1 cellular context compared by ENCODE assay signal in the genomic region with DNA sequence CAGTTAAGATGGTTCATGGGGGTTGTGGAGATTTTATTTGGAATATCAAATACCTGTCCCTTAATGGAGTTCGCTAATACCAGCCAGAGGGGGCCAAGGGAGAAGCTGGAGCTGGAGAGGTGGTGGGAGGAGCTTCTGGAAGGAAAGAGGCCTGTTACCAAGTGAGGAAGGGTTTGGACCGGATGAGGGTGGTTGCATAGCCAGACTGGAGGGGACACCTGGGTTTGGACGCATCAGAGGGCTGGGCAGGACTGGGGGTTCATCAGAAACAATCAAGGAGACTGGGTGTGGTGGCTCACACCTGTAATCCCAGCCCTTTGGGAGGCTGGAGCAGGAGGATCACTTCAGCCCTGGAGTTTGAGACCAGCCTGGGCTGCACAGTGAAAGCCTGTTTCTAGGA.
TF ChIP-seq lines count a peak whose summit lies in the region.

No MANE protein-coding gene starts in this region.

TF ChIP-seq in SK-N-SH, 30 proteins besides CTCF, POLR2A, EP300 and RAD21 (continued from another document):
- no peak for TF ChIP-seq IRF3 (IDR thresholded peaks at IDR 0.05; ENCODE audit: low read depth, low read length)
- no peak for TF ChIP-seq POLR2AphosphoS5 (IDR thresholded peaks at IDR 0.05; ENCODE audit: low read depth, low read length)
- TF ChIP-seq TEAD4 (IDR thresholded peaks at IDR 0.05; ENCODE audit: borderline replicate concordance, insufficient read depth), result no peak
- no peak for TF ChIP-seq MEF2A (IDR thresholded peaks at IDR 0.05; ENCODE audit: borderline replicate concordance, low read depth)
- TF ChIP-seq GATA2 (CRISPR knock-in tag; IDR thresholded peaks at IDR 0.05), result no peak
- TF ChIP-seq, protein P1, sequence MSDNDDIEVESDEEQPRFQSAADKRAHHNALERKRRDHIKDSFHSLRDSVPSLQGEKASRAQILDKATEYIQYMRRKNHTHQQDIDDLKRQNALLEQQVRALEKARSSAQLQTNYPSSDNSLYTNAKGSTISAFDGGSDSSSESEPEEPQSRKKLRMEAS (IDR thresholded peaks at IDR 0.05; ENCODE audit: low read depth), result no peak
- no peak for TF ChIP-seq NRF1 (IDR thresholded peaks at IDR 0.05; ENCODE audit: low read depth, low read length)
- no peak for TF ChIP-seq TCF12 (IDR thresholded peaks at IDR 0.05)
- TF ChIP-seq ZBTB33 (IDR thresholded peaks at IDR 0.05; ENCODE audit: borderline replicate concordance, low read depth), result no peak
- TF ChIP-seq, protein P2, sequence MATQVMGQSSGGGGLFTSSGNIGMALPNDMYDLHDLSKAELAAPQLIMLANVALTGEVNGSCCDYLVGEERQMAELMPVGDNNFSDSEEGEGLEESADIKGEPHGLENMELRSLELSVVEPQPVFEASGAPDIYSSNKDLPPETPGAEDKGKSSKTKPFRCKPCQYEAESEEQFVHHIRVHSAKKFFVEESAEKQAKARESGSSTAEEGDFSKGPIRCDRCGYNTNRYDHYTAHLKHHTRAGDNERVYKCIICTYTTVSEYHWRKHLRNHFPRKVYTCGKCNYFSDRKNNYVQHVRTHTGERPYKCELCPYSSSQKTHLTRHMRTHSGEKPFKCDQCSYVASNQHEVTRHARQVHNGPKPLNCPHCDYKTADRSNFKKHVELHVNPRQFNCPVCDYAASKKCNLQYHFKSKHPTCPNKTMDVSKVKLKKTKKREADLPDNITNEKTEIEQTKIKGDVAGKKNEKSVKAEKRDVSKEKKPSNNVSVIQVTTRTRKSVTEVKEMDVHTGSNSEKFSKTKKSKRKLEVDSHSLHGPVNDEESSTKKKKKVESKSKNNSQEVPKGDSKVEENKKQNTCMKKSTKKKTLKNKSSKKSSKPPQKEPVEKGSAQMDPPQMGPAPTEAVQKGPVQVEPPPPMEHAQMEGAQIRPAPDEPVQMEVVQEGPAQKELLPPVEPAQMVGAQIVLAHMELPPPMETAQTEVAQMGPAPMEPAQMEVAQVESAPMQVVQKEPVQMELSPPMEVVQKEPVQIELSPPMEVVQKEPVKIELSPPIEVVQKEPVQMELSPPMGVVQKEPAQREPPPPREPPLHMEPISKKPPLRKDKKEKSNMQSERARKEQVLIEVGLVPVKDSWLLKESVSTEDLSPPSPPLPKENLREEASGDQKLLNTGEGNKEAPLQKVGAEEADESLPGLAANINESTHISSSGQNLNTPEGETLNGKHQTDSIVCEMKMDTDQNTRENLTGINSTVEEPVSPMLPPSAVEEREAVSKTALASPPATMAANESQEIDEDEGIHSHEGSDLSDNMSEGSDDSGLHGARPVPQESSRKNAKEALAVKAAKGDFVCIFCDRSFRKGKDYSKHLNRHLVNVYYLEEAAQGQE (IDR thresholded peaks at IDR 0.05; ENCODE audit: low read depth, low read length), result no peak
- TF ChIP-seq, protein P3, sequence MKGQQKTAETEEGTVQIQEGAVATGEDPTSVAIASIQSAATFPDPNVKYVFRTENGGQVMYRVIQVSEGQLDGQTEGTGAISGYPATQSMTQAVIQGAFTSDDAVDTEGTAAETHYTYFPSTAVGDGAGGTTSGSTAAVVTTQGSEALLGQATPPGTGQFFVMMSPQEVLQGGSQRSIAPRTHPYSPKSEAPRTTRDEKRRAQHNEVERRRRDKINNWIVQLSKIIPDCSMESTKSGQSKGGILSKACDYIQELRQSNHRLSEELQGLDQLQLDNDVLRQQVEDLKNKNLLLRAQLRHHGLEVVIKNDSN (IDR thresholded peaks at IDR 0.05; ENCODE audit: borderline replicate concordance, low read depth), result no peak
- TF ChIP-seq FOSL2 (IDR thresholded peaks at IDR 0.05; ENCODE audit: borderline replicate concordance, low read depth), result no peak
- TF ChIP-seq EZH2phosphoT487 (IDR thresholded peaks at IDR 0.05; ENCODE audit: borderline replicate concordance, low read depth), result no peak
- TF ChIP-seq RXRA (IDR thresholded peaks at IDR 0.05; ENCODE audit: borderline replicate concordance, low read depth), result no peak
- no peak for TF ChIP-seq YY1 (IDR thresholded peaks at IDR 0.05; ENCODE audit: low read depth)
- no peak for TF ChIP-seq CHD2 (IDR thresholded peaks at IDR 0.05; ENCODE audit: low read length, partially characterized antibody)
